Comparison of ENCODE assay signal across 8 cellular contexts in the genomic region with DNA sequence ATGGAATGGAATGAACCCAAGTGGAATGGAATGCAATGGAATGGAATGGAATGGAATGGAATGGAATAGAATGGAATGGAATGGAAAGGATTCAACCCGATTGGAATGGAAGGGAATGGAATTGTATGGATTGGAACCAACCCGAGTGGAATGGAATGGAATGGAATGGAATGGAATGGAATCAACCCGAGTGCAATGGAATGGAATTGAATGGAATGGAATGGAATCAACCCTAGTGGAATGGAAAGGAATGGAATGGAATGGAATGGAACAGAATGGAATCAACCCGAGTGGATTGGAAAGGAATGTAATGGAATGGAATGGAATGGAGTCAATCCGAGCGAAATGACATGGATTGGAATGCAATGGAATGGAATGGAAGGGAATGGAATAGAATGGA.
DNase-seq lines count a peak whose midpoint lies in the region; ATAC-seq, FAIRE-seq and TF ChIP-seq lines count a peak whose summit lies in the region.
"Not testable (repeated sequence)": the region's sequence is repeated elsewhere in the genome, so short reads cannot be mapped to it uniquely, and the experiment has no call there.

No MANE protein-coding gene starts in this region.

- not testable (repeated sequence) for FAIRE-seq in keratinocyte (lab: Jason Lieb, UNC)

- dilution Hi-C loops in keratinocyte (cut with MboI; ENCODE audit: extremely low pct_ligation_motif_present, low sequenced_read_pairs), result not testable (repeated sequence)

- H3K27me3 Mint-ChIP-seq in activated T-helper 17 cell treated with anti-CD3 and anti-CD28 coated beads, Interleukin-2, amount 50 U/mL, for 72 hours, result not testable (repeated sequence)

- not testable (repeated sequence) for TF ChIP-seq CTCF in esophagus muscularis mucosa (IDR thresholded peaks at IDR 0.05); keratinocyte (optimal IDR thresholded peaks at IDR 0.05 in 1 of 3, IDR thresholded peaks at IDR 0.05 in 1 of 3, conservative IDR thresholded peaks at IDR 0.05 in 1 of 3; ENCODE audit: extremely low read depth in 1 of 3, insufficient read depth in 2 of 3, low read length in 3 of 3)

- H3K27ac ChIP-seq in HUES6 (ENCODE audit: low read depth, low read length); esophagus muscularis mucosa (replicated peaks in 1 of 4); keratinocyte (ENCODE audit: control insufficient read depth, insufficient read depth, low read length): not testable (repeated sequence)

- DNase-seq in Ammon's horn (ENCODE audit: low spot score) (peak; percentile 47), esophagus muscularis mucosa (ENCODE audit: extremely low spot score) (peak; percentile 92), keratinocyte (ENCODE audit: low read depth, low spot score) (peak; percentile 59), pulmonary artery endothelial cell (ENCODE audit: low read depth, low spot score) (peak; percentile 47)

- not testable (repeated sequence) for H3K4me2 ChIP-seq in keratinocyte (ENCODE audit: control insufficient read depth, extremely low read depth, insufficient read depth, low read depth, low read length)

- H3K36me3 ChIP-seq in HUES6 (ENCODE audit: control insufficient read depth, insufficient read depth, low read length); esophagus muscularis mucosa; keratinocyte (ENCODE audit: control insufficient read depth in 2 of 2, extremely low read depth in 1 of 2, insufficient read depth in 2 of 2, low read length in 2 of 2): not testable (repeated sequence)

- not testable (repeated sequence) for H3K9me3 Mint-ChIP-seq in activated T-helper 17 cell treated with anti-CD3 and anti-CD28 coated beads, Interleukin-2, amount 50 U/mL, for 72 hours

- not testable (repeated sequence) for H2AFZ ChIP-seq in keratinocyte (ENCODE audit: control insufficient read depth, low read length)

- H3K27me3 ChIP-seq in HUES6 (ENCODE audit: control insufficient read depth, insufficient read depth, low read length); esophagus muscularis mucosa; keratinocyte (ENCODE audit: control insufficient read depth, extremely low read depth, insufficient read depth, low read length): not testable (repeated sequence)

- H3K4me3 Mint-ChIP-seq in activated T-helper 17 cell treated with anti-CD3 and anti-CD28 coated beads, Interleukin-2, amount 50 U/mL, for 72 hours, result not testable (repeated sequence)

- not testable (repeated sequence) for H3K4me1 Mint-ChIP-seq in activated T-helper 17 cell treated with anti-CD3 and anti-CD28 coated beads, Interleukin-2, amount 50 U/mL, for 72 hours

- H3K4me1 ChIP-seq in HUES6 (ENCODE audit: control insufficient read depth, insufficient read depth, low read length); esophagus muscularis mucosa; keratinocyte (ENCODE audit: control insufficient read depth, extremely low read depth, insufficient read depth, low read length): not testable (repeated sequence)

- H3K9ac ChIP-seq in HUES6 (ENCODE audit: low read length); keratinocyte (ENCODE audit: control insufficient read depth, extremely low read depth, insufficient read depth, low read length): not testable (repeated sequence)

- 73% methylated on average over 6 of the region's 6 CpGs for WGBS in esophagus muscularis mucosa

- TF ChIP-seq EP300 in esophagus muscularis mucosa (IDR thresholded peaks at IDR 0.05), result not testable (repeated sequence)

- not testable (repeated sequence) for H3K36me3 Mint-ChIP-seq in activated T-helper 17 cell treated with anti-CD3 and anti-CD28 coated beads, Interleukin-2, amount 50 U/mL, for 72 hours (ENCODE audit: low read depth)

- peak overlapping the region; percentile 0; the same call in 1 of the 2 replicates for H3K4me3 ChIP-seq in HUES6 (ENCODE audit: low read depth, low read length)
- H3K4me3 ChIP-seq in esophagus muscularis mucosa; keratinocyte (ENCODE audit: control insufficient read depth in 2 of 3, extremely low read depth in 1 of 3, insufficient read depth in 2 of 3, low read depth in 1 of 3, low read length in 3 of 3): not testable (repeated sequence)

- not testable (repeated sequence) for H3K79me2 ChIP-seq in keratinocyte (ENCODE audit: control insufficient read depth, insufficient read depth, low read length)

- H3K9me3 ChIP-seq in HUES6 (ENCODE audit: control insufficient read depth, insufficient read depth, low read depth, low read length), result not testable (repeated sequence)
- H3K9me3 ChIP-seq in esophagus muscularis mucosa (peaks cover 0 to 21% (median 12%) of the 10 kb centered on the region in 4 donors), keratinocyte (ENCODE audit: control insufficient read depth, low read depth, low read length) (peaks cover 62% of the 10 kb centered on the region)

- ATAC-seq in GM19351 (IDR thresholded peaks at IDR 0.05; ENCODE audit: unreplicated experiment), result peak; percentile 38
- peak; percentile 39 for ATAC-seq in HG02759 (IDR thresholded peaks at IDR 0.05; ENCODE audit: unreplicated experiment)
- ATAC-seq in activated T-helper 17 cell treated with anti-CD3 and anti-CD28 coated beads, Interleukin-2, amount 50 U/mL, for 72 hours (replicated peaks), result peak; percentile 61

- H4K20me1 ChIP-seq in keratinocyte (ENCODE audit: control insufficient read depth, extremely low read depth, insufficient read depth, low read length), result not testable (repeated sequence)

- TF ChIP-seq POLR2A in esophagus muscularis mucosa (IDR thresholded peaks at IDR 0.05; ENCODE audit: low read depth), result not testable (repeated sequence)

- not testable (repeated sequence) for H3K9me1 ChIP-seq in keratinocyte (ENCODE audit: control insufficient read depth, extremely low read depth, insufficient read depth, low read length)

- intact Hi-C loops in esophagus muscularis mucosa (cut with DNase I), result not testable (repeated sequence)

- not testable (repeated sequence) for H3K27ac Mint-ChIP-seq in activated T-helper 17 cell treated with anti-CD3 and anti-CD28 coated beads, Interleukin-2, amount 50 U/mL, for 72 hours
